14 cellular contexts compared by ENCODE assay signal in genomic region chr4:161577604-161578301, GRCh38.
DNase-seq lines count a peak whose midpoint lies in the region; ATAC-seq, FAIRE-seq and TF ChIP-seq lines count a peak whose summit lies in the region.
"Had no signal": no experiment of that assay in that cellular context is flagged by ENCODE, and none has a peak within 500 bp of the region (broad histone marks: within the 10 kb centered on the region; RNA-seq: fewer than 3 reads in every experiment).

No MANE protein-coding gene starts in this region.

- no peaks in the 10 kb centered on the region for H4K20me1 ChIP-seq in PC-3 (ENCODE audit: low read length)
- H4K20me1 ChIP-seq in endothelial cell of umbilical vein (replicated peaks; ENCODE audit: control insufficient read depth, extremely low read depth, insufficient read depth, low read length), result no peaks in the 10 kb centered on the region

- dilution Hi-C loops in endothelial cell of umbilical vein (cut with MboI; ENCODE audit: extremely low pct_ligation_motif_present, low sequenced_read_pairs), result no loop called here

- H3K79me2 ChIP-seq in PC-3 (ENCODE audit: low read length) (no peaks in the 10 kb centered on the region), endothelial cell of umbilical vein (ENCODE audit: control insufficient read depth, insufficient read depth, low read length) (no peaks in the 10 kb centered on the region)

- no peaks in the 10 kb centered on the region for H3K9me1 ChIP-seq in endothelial cell of umbilical vein (replicated peaks; ENCODE audit: control insufficient read depth, extremely low read depth, insufficient read depth, low read length)

- DNase-seq in D721Med (ENCODE audit: insufficient read length, low spot score), result no peak
- DNase-seq in PC-3, result peak; percentile 57
- DNase-seq in endothelial cell of umbilical vein (ENCODE audit: low read depth, low spot score), result peak; percentile 92
- no peak for DNase-seq in NCI-H2081 treated with DMSO at 0.1 percent for 48 hours (lab: John Stamatoyannopoulos, UW)
- DNase-seq in NCI-H226, result no peak
- no peak for DNase-seq in Right ventricle myocardium superior
- DNase-seq: brain microvascular endothelial cell, COR-L47, esophagus squamous epithelium, Kasumi-1, NCI-H524 treated with DMSO at 0.1 percent for 48 hours had no signal

- TF ChIP-seq POLR2A in endothelial cell of umbilical vein (IDR thresholded peaks at IDR 0.05; ENCODE audit: low read depth, low read length), result no peak

- H3K9ac ChIP-seq in PC-3 (ENCODE audit: low read length), result no peak overlapping the region
- H3K9ac ChIP-seq in endothelial cell of umbilical vein (replicated peaks; ENCODE audit: extremely low read depth, insufficient read depth, low read length), result peak overlapping the region; percentile 76

- CTCF ChIA-PET in PC-3 (lab: Charles Lee) (no interaction called here), endothelial cell of umbilical vein (lab: Charles Lee) (interaction anchor here (0.9 to 1.6 kb wide), 5 partner anchors 14 to 375 kb away, joined by 3 to 6 read pairs (median 3); no protein-coding TSS in a partner anchor)

- ATAC-seq in PC-3 (peak; percentile 55; the same call in 1 of the 2 replicates), HG02588 (IDR thresholded peaks at IDR 0.05; ENCODE audit: unreplicated experiment) (no peak), Right ventricle myocardium superior (ENCODE audit: poor library complexity) (no peak)
- ATAC-seq: stimulated activated effector memory CD8-positive, alpha-beta T cell treated with anti-CD3 and anti-CD28 coated beads, Interleukin-12 subunit alpha, Interleukin-12 subunit beta, amount 100 ng/mL, for 72 hours had no signal

- H3K36me3 ChIP-seq in PC-3 (ENCODE audit: low read depth, low read length) (no peaks in the 10 kb centered on the region), endothelial cell of umbilical vein (ENCODE audit: control insufficient read depth in 2 of 2, extremely low read depth in 1 of 2, insufficient read depth in 2 of 2, low read length in 2 of 2) (no peaks in the 10 kb centered on the region)
- H3K36me3 ChIP-seq: brain microvascular endothelial cell, esophagus squamous epithelium had no signal

- H3K4me2 ChIP-seq in PC-3 (ENCODE audit: low read length) (no peak overlapping the region; the same call in 1 of the 2 replicates), endothelial cell of umbilical vein (ENCODE audit: insufficient read depth, low read length) (peak overlapping the region; percentile 78)

- H3F3A ChIP-seq in PC-3 (ENCODE audit: low read length, unreplicated experiment), result no peaks in the 10 kb centered on the region

- H3K4me3 Mint-ChIP-seq in nephron, result no peak overlapping the region
- H3K4me3 Mint-ChIP-seq: stimulated activated effector memory CD8-positive, alpha-beta T cell treated with anti-CD3 and anti-CD28 coated beads, Interleukin-12 subunit alpha, Interleukin-12 subunit beta, amount 100 ng/mL, for 72 hours had no signal

- intact Hi-C loops in PC-3 (cut with micrococcal nuclease), result loop anchor here (5.0 kb wide), 1 partner anchor 220 kb away; no protein-coding TSS in a partner anchor
- intact Hi-C loops in endothelial cell of umbilical vein (cut with micrococcal nuclease), result loop anchor here (1.0 kb wide), 4 partner anchors 11 to 120 kb away; no protein-coding TSS in a partner anchor
- intact Hi-C loops in Right ventricle myocardium superior (cut with DNase I), result no loop called here

- no TSS peak for BruUV-seq in PC-3 (replicated peaks; lab: Mats Ljungman, UMichigan)
- BruUV-seq in endothelial cell of umbilical vein (replicated peaks; lab: Mats Ljungman, UMichigan), result TSS peak; percentile 94

- H3K9me3 Mint-ChIP-seq in nephron, result peaks cover 12% of the 10 kb centered on the region

- no peaks in the 10 kb centered on the region for H3K36me3 Mint-ChIP-seq in nephron (ENCODE audit: low read depth)
- H3K36me3 Mint-ChIP-seq: stimulated activated effector memory CD8-positive, alpha-beta T cell treated with anti-CD3 and anti-CD28 coated beads, Interleukin-12 subunit alpha, Interleukin-12 subunit beta, amount 100 ng/mL, for 72 hours had no signal

- H3K4me3 ChIP-seq in PC-3 (ENCODE audit: low read length), result no peak overlapping the region
- peak overlapping the region in 2 of 3 experiments; percentile 5 to 38 for H3K4me3 ChIP-seq in endothelial cell of umbilical vein (replicated peaks in 1 of 3; ENCODE audit: insufficient read depth in 1 of 3, low read depth in 1 of 3, low read length in 3 of 3)
- H3K4me3 ChIP-seq: esophagus squamous epithelium had no signal

- H2AFZ ChIP-seq in PC-3 (ENCODE audit: low read length), result no peak overlapping the region
- peak overlapping the region; percentile 39 for H2AFZ ChIP-seq in endothelial cell of umbilical vein (ENCODE audit: low read depth, low read length)

- peak overlapping the region; percentile 47 to 77 (median 69) for H3K27ac Mint-ChIP-seq in nephron
- H3K27ac Mint-ChIP-seq: stimulated activated effector memory CD8-positive, alpha-beta T cell treated with anti-CD3 and anti-CD28 coated beads, Interleukin-12 subunit alpha, Interleukin-12 subunit beta, amount 100 ng/mL, for 72 hours had no signal

- FAIRE-seq in D721Med (lab: Jason Lieb, UNC), result peak; percentile 11
- peak; percentile 62 for FAIRE-seq in endothelial cell of umbilical vein (lab: Jason Lieb, UNC)

- no peaks in the 10 kb centered on the region for H3K27me3 Mint-ChIP-seq in nephron (ENCODE audit: low read depth)

- POLR2A ChIA-PET in PC-3 (lab: Charles Lee; ENCODE audit: unreplicated experiment) (no interaction called here), endothelial cell of umbilical vein (lab: Charles Lee) (no interaction called here)

- peaks cover 16% of the 10 kb centered on the region for H3K4me1 Mint-ChIP-seq in nephron
- H3K4me1 Mint-ChIP-seq: stimulated activated effector memory CD8-positive, alpha-beta T cell treated with anti-CD3 and anti-CD28 coated beads, Interleukin-12 subunit alpha, Interleukin-12 subunit beta, amount 100 ng/mL, for 72 hours had no signal

- H3K4me1 ChIP-seq in PC-3 (ENCODE audit: insufficient read depth, low read length) (peaks cover 5% of the 10 kb centered on the region; the same call in 1 of the 2 replicates), endothelial cell of umbilical vein (ENCODE audit: control insufficient read depth, extremely low read depth, insufficient read depth, low read length) (peaks cover 27% of the 10 kb centered on the region)
- H3K4me1 ChIP-seq: esophagus squamous epithelium had no signal

- H3K9me3 ChIP-seq in PC-3 (ENCODE audit: low read length) (no peaks in the 10 kb centered on the region), endothelial cell of umbilical vein (replicated peaks; ENCODE audit: control insufficient read depth, insufficient read depth, low read length) (no peaks in the 10 kb centered on the region)

- H3K27ac ChIP-seq in PC-3 (ENCODE audit: low read length), result no peak overlapping the region
- H3K27ac ChIP-seq in endothelial cell of umbilical vein (ENCODE audit: insufficient read depth, low read depth, low read length), result peak overlapping the region; percentile 89
- H3K27ac ChIP-seq: brain microvascular endothelial cell, esophagus squamous epithelium had no signal

- TF ChIP-seq CTCF in D721Med (IDR thresholded peaks at IDR 0.05; ENCODE audit: insufficient read depth, missing control alignments), result no peak
- no peak for TF ChIP-seq CTCF in PC-3 (conservative IDR thresholded peaks at IDR 0.05; ENCODE audit: low read depth, low read length)
- TF ChIP-seq CTCF in endothelial cell of umbilical vein (IDR thresholded peaks at IDR 0.05; ENCODE audit: extremely low read depth in 1 of 2, insufficient read depth in 1 of 2, low read depth in 1 of 2, low read length in 2 of 2), result no peak
- TF ChIP-seq CTCF in nephron (IDR thresholded peaks at IDR 0.05; ENCODE audit: unreplicated experiment in 3 of 3), result no peak

- H3K27me3 ChIP-seq in PC-3 (ENCODE audit: low read length) (no peaks in the 10 kb centered on the region), endothelial cell of umbilical vein (ENCODE audit: control insufficient read depth in 2 of 2, insufficient read depth in 2 of 2, low read length in 2 of 2) (no peaks in the 10 kb centered on the region)
- H3K27me3 ChIP-seq: brain microvascular endothelial cell, esophagus squamous epithelium had no signal

- no peaks in the 10 kb centered on the region for H3K9me2 ChIP-seq in PC-3 (replicated peaks; ENCODE audit: low read length)

TF ChIP-seq in endothelial cell of umbilical vein, 7 proteins besides CTCF, POLR2A, EP300 and RAD21:
- no peak for TF ChIP-seq POLR2AphosphoS5 (IDR thresholded peaks at IDR 0.05; ENCODE audit: insufficient read depth, low read depth, low read length)
- peak; percentile 81 for TF ChIP-seq FOS (IDR thresholded peaks at IDR 0.05; ENCODE audit: borderline replicate concordance, insufficient read depth, low read length)
- peak; percentile 20 for TF ChIP-seq GATA2 (IDR thresholded peaks at IDR 0.05; ENCODE audit: insufficient read depth, insufficient read length, low read depth, low read length)
- peak; percentile 94 for TF ChIP-seq JUN (IDR thresholded peaks at IDR 0.05; ENCODE audit: borderline replicate concordance, insufficient read depth, insufficient read length, low read depth)

Comparison
In these comparisons a context has a peak if more than half of its experiments do, and no peak if none do; other contexts are left out.
1. DNase-seq: peak in PC-3 (single experiment) and endothelial cell of umbilical vein (single experiment); none in D721Med (single experiment), NCI-H2081 treated with DMSO at 0.1 percent for 48 hours (single experiment), NCI-H226 (single experiment) and Right ventricle myocardium superior (single experiment).